Comparison of ENCODE assay signal across 18 cellular contexts in genomic region chr12:91210577-91210976, GRCh38. TPM values are rescaled to one million over a fixed set of nuclear protein-coding genes. Genes with fewer than 3 reads are reported as not detected.
DNase-seq lines count a peak whose midpoint lies in the region; ATAC-seq, FAIRE-seq and TF ChIP-seq lines count a peak whose summit lies in the region.
"Had no signal": no experiment of that assay in that cellular context is flagged by ENCODE, and none has a peak within 500 bp of the region (broad histone marks: within the 10 kb centered on the region; RNA-seq: fewer than 3 reads in every experiment).

No MANE protein-coding gene starts in this region.

- POLR2A ChIA-PET in endothelial cell of umbilical vein (lab: Charles Lee), result no interaction called here
- POLR2A ChIA-PET in activated CD8-positive, alpha-beta T cell treated with anti-CD3 and anti-CD28 coated beads for 36 hours (lab: Charles Lee), result no interaction called here

- no peaks in the 10 kb centered on the region for H3K9me1 ChIP-seq in endothelial cell of umbilical vein (replicated peaks; ENCODE audit: control insufficient read depth, extremely low read depth, insufficient read depth, low read length)

- peaks cover 4% of the 10 kb centered on the region for H3K36me3 Mint-ChIP-seq in nephron (ENCODE audit: low read depth)
- no peaks in the 10 kb centered on the region for H3K36me3 Mint-ChIP-seq in activated CD8-positive, alpha-beta T cell treated with anti-CD3 and anti-CD28 coated beads for 36 hours (ENCODE audit: low read depth)

- H3K9me3 ChIP-seq in heart right ventricle (peaks cover 0 to 12% (median 0%) of the 10 kb centered on the region in 11 donors), right atrium auricular region (peaks cover 0 to 6% of the 10 kb centered on the region in 2 donors), endothelial cell of umbilical vein (replicated peaks; ENCODE audit: control insufficient read depth, insufficient read depth, low read length) (no peaks in the 10 kb centered on the region), hepatocyte (ENCODE audit: low read depth) (no peaks in the 10 kb centered on the region)

- no peak for TF ChIP-seq CTCF in heart right ventricle (IDR thresholded peaks at IDR 0.05)
- no peak for TF ChIP-seq CTCF in right atrium auricular region (IDR thresholded peaks at IDR 0.05)
- no peak for TF ChIP-seq CTCF in endothelial cell of umbilical vein (IDR thresholded peaks at IDR 0.05; ENCODE audit: extremely low read depth in 1 of 2, insufficient read depth in 1 of 2, low read depth in 1 of 2, low read length in 2 of 2)
- no peak for TF ChIP-seq CTCF in nephron (IDR thresholded peaks at IDR 0.05; ENCODE audit: unreplicated experiment in 3 of 3)
- TF ChIP-seq CTCF in hepatocyte (IDR thresholded peaks at IDR 0.05; ENCODE audit: poor library complexity), result no peak
- TF ChIP-seq CTCF in activated CD8-positive, alpha-beta T cell treated with anti-CD3 and anti-CD28 coated beads for 36 hours (IDR thresholded peaks at IDR 0.05), result no peak

- no peak overlapping the region for H2AFZ ChIP-seq in endothelial cell of umbilical vein (ENCODE audit: low read depth, low read length)
- H2AFZ ChIP-seq in hepatocyte, result no peak overlapping the region

- TF ChIP-seq POLR2A in endothelial cell of umbilical vein (IDR thresholded peaks at IDR 0.05; ENCODE audit: low read depth, low read length), result no peak

- no peak for FAIRE-seq in endothelial cell of umbilical vein (lab: Jason Lieb, UNC)
- FAIRE-seq: A204.1 had no signal

- H4K20me1 ChIP-seq in endothelial cell of umbilical vein (replicated peaks; ENCODE audit: control insufficient read depth, extremely low read depth, insufficient read depth, low read length) (no peaks in the 10 kb centered on the region), hepatocyte (ENCODE audit: insufficient read depth, poor library complexity, severe bottlenecking) (no peaks in the 10 kb centered on the region)

- peaks cover 19% of the 10 kb centered on the region for H3K4me1 Mint-ChIP-seq in nephron
- H3K4me1 Mint-ChIP-seq in activated CD8-positive, alpha-beta T cell treated with anti-CD3 and anti-CD28 coated beads for 36 hours (ENCODE audit: low read depth), result no peaks in the 10 kb centered on the region

- ATAC-seq in heart right ventricle, result peak in 6 of 8 donors; percentile 43 to 84 (median 62)
- ATAC-seq in activated CD8-positive, alpha-beta T cell treated with anti-CD3 and anti-CD28 coated beads for 36 hours, result no peak
- ATAC-seq: Panc1 had no signal

- WGBS in heart right ventricle, 2 donors, result 48 to 63% methylated on average over 2 of the region's 2 CpGs
- WGBS in hepatocyte (ENCODE audit: low lambda C conversion rate, missing lambda C conversion rate), result 83% methylated on average over 2 of the region's 2 CpGs

- H3K4me1 ChIP-seq in heart right ventricle (no peaks in the 10 kb centered on the region), right atrium auricular region (no peaks in the 10 kb centered on the region), endothelial cell of umbilical vein (ENCODE audit: control insufficient read depth, extremely low read depth, insufficient read depth, low read length) (no peaks in the 10 kb centered on the region), hepatocyte (ENCODE audit: insufficient read depth) (no peaks in the 10 kb centered on the region)

- CTCF ChIA-PET in endothelial cell of umbilical vein (lab: Charles Lee), result interaction anchor here (1.1 to 1.2 kb wide), 2 partner anchors 9 to 11 kb away, joined by 3 read pairs; no protein-coding TSS in a partner anchor
- CTCF ChIA-PET in activated CD8-positive, alpha-beta T cell treated with anti-CD3 and anti-CD28 coated beads for 36 hours (lab: Charles Lee), result no interaction called here

- no peak overlapping the region for H3K4me3 Mint-ChIP-seq in nephron
- no peak overlapping the region for H3K4me3 Mint-ChIP-seq in activated CD8-positive, alpha-beta T cell treated with anti-CD3 and anti-CD28 coated beads for 36 hours

- no peaks in the 10 kb centered on the region for H3K27me3 Mint-ChIP-seq in nephron (ENCODE audit: low read depth)
- H3K27me3 Mint-ChIP-seq in activated CD8-positive, alpha-beta T cell treated with anti-CD3 and anti-CD28 coated beads for 36 hours, result peaks cover 2% of the 10 kb centered on the region

- H3K27ac ChIP-seq in heart right ventricle, result peak overlapping the region in 5 of 10 donors; percentile 3 to 46 (median 32)
- H3K27ac ChIP-seq in right atrium auricular region, result no peak overlapping the region
- no peak overlapping the region for H3K27ac ChIP-seq in endothelial cell of umbilical vein (ENCODE audit: insufficient read depth, low read depth, low read length)
- no peak overlapping the region for H3K27ac ChIP-seq in hepatocyte

- no peak overlapping the region for H3K4me3 ChIP-seq in heart right ventricle
- H3K4me3 ChIP-seq in right atrium auricular region, result no peak overlapping the region
- H3K4me3 ChIP-seq in endothelial cell of umbilical vein (replicated peaks in 1 of 3; ENCODE audit: insufficient read depth in 1 of 3, low read depth in 1 of 3, low read length in 3 of 3), result no peak overlapping the region
- H3K4me3 ChIP-seq in hepatocyte, result no peak overlapping the region

- H3K27me3 ChIP-seq in heart right ventricle, result no peaks in the 10 kb centered on the region
- no peaks in the 10 kb centered on the region for H3K27me3 ChIP-seq in right atrium auricular region
- H3K27me3 ChIP-seq in endothelial cell of umbilical vein (ENCODE audit: control insufficient read depth in 2 of 2, insufficient read depth in 2 of 2, low read length in 2 of 2), result no peaks in the 10 kb centered on the region
- H3K27me3 ChIP-seq in hepatocyte, result no peaks in the 10 kb centered on the region

- dilution Hi-C loops in endothelial cell of umbilical vein (cut with MboI; ENCODE audit: extremely low pct_ligation_motif_present, low sequenced_read_pairs), result no loop called here

- BruUV-seq in endothelial cell of umbilical vein (replicated peaks; lab: Mats Ljungman, UMichigan), result no TSS peak

- no peak overlapping the region for H3K9ac ChIP-seq in endothelial cell of umbilical vein (replicated peaks; ENCODE audit: extremely low read depth, insufficient read depth, low read length)

- H3K4me2 ChIP-seq in endothelial cell of umbilical vein (ENCODE audit: insufficient read depth, low read length) (no peak overlapping the region), hepatocyte (no peak overlapping the region)

- H3K79me2 ChIP-seq in endothelial cell of umbilical vein (ENCODE audit: control insufficient read depth, insufficient read depth, low read length), result no peaks in the 10 kb centered on the region
- no peaks in the 10 kb centered on the region for H3K79me2 ChIP-seq in hepatocyte

- peak; percentile 4 to 31 for DNase-seq in heart right ventricle
- DNase-seq in right atrium auricular region (ENCODE audit: low spot score), result no peak
- DNase-seq in endothelial cell of umbilical vein (ENCODE audit: low read depth, low spot score), result peak; percentile 45
- no peak for DNase-seq in hepatocyte (ENCODE audit: low spot score)
- no peak for DNase-seq in stimulated activated CD4-positive, alpha-beta T cell treated with anti-CD3 and anti-CD28 coated beads, Interleukin-4, amount 100 ng/mL, for 1 hour
- no peak for DNase-seq in activated CD8-positive, alpha-beta T cell treated with anti-CD3 and anti-CD28 coated beads for 36 hours
- DNase-seq: EL, GF-D8, H7, Kasumi-1, NCI-H1694 treated with DMSO at 0.1 percent for 48 hours, NCI-H2081 treated with DMSO at 0.1 percent for 48 hours, NCI-H2171 treated with DMSO at 0.1 percent for 48 hours, NCI-H524 treated with DMSO at 0.1 percent for 48 hours, NCI-H82 had no signal

- H3K9me3 Mint-ChIP-seq in nephron, result peaks cover 13% of the 10 kb centered on the region
- H3K9me3 Mint-ChIP-seq in activated CD8-positive, alpha-beta T cell treated with anti-CD3 and anti-CD28 coated beads for 36 hours, result peaks cover 5% of the 10 kb centered on the region

- no peaks in the 10 kb centered on the region for H3K9me2 ChIP-seq in hepatocyte (replicated peaks; ENCODE audit: insufficient read depth)

- intact Hi-C loops in heart right ventricle (cut with DNase I), result no loop called here
- intact Hi-C loops in endothelial cell of umbilical vein (cut with micrococcal nuclease), result no loop called here
- intact Hi-C loops in activated CD8-positive, alpha-beta T cell treated with anti-CD3 and anti-CD28 coated beads for 36 hours (cut with micrococcal nuclease), result no loop called here

- H3K36me3 ChIP-seq in heart right ventricle (no peaks in the 10 kb centered on the region), right atrium auricular region (no peaks in the 10 kb centered on the region), endothelial cell of umbilical vein (ENCODE audit: control insufficient read depth in 2 of 2, extremely low read depth in 1 of 2, insufficient read depth in 2 of 2, low read length in 2 of 2) (no peaks in the 10 kb centered on the region), hepatocyte (replicated peaks; ENCODE audit: insufficient read depth, low read depth) (no peaks in the 10 kb centered on the region)

- H3K27ac Mint-ChIP-seq in nephron, result peak overlapping the region; percentile 25 to 79 (median 27)
- H3K27ac Mint-ChIP-seq in activated CD8-positive, alpha-beta T cell treated with anti-CD3 and anti-CD28 coated beads for 36 hours, result no peak overlapping the region

TF ChIP-seq in endothelial cell of umbilical vein, 7 proteins besides CTCF, POLR2A, EP300 and RAD21:
- no peak for TF ChIP-seq GATA2 (IDR thresholded peaks at IDR 0.05; ENCODE audit: insufficient read depth, insufficient read length, low read depth, low read length)
- TF ChIP-seq EZH2 (IDR thresholded peaks at IDR 0.05; ENCODE audit: borderline replicate concordance, low read depth, low read length, severe bottlenecking), result no peak
- TF ChIP-seq POLR2AphosphoS5 (IDR thresholded peaks at IDR 0.05; ENCODE audit: insufficient read depth, low read depth, low read length), result no peak
- no peak for TF ChIP-seq JUN (IDR thresholded peaks at IDR 0.05; ENCODE audit: borderline replicate concordance, insufficient read depth, insufficient read length, low read depth)
- no peak for TF ChIP-seq MYC (IDR thresholded peaks at IDR 0.05; ENCODE audit: low read depth, low read length)
TF ChIP-seq in endothelial cell of umbilical vein: peak in this region for 0.

RNA-seq across cellular contexts. Expression of gene DCN, which starts 28.0 kb away (rescaled TPM):
- total RNA-seq in heart right ventricle (1,000 to 10,000 TPM in 1 of 10 donors, 100 to 1,000 TPM in 9; 286 to 1,072 (median 557) TPM), right atrium auricular region (1,000 to 10,000 TPM in 1 of 2 donors, 100 to 1,000 TPM in 1; 994 to 1,906 TPM), endothelial cell of umbilical vein (0.42 TPM in 1 of 2 replicates, not detected in the other), hepatocyte (1,789 and 1,996 TPM in 2 replicates)
- polyA plus RNA-seq in heart right ventricle (100 to 1,000 TPM; 315 to 703 TPM), endothelial cell of umbilical vein (0.38 and 0.43 TPM in 2 replicates), hepatocyte (2,382 and 2,576 TPM in 2 replicates)
- 0.14 and 0.34 TPM in 2 replicates for polyA plus RNA-seq in endothelial cell of umbilical vein (2011; cell fraction: cytosol; rRNA removed)
- 0.09 and 0.11 TPM in 2 replicates for polyA plus RNA-seq in endothelial cell of umbilical vein (2011; cell fraction: nucleus; rRNA removed)
- not detected in 2 replicates for polyA plus RNA-seq in endothelial cell of umbilical vein (2012)
- 1.2 TPM in 1 of 2 replicates, not detected in the other for polyA minus RNA-seq in endothelial cell of umbilical vein
- not detected for polyA minus RNA-seq in endothelial cell of umbilical vein (2011; cell fraction: cytosol; rRNA and poly(A)+ RNA removed)
- polyA minus RNA-seq in endothelial cell of umbilical vein (2011; cell fraction: nucleus; rRNA and poly(A)+ RNA removed), result 0.53 TPM in 1 of 2 replicates, not detected in the other
- not detected for total RNA-seq in activated CD8-positive, alpha-beta T cell treated with anti-CD3 and anti-CD28 coated beads for 36 hours
- total RNA-seq: H7 had no signal

Comparison
In these comparisons a context has a peak if more than half of its experiments do, and no peak if none do; other contexts are left out.
1. DNase-seq: peak in heart right ventricle (2 of 2) and endothelial cell of umbilical vein (single experiment); none in right atrium auricular region (single experiment), hepatocyte (single experiment), stimulated activated CD4-positive, alpha-beta T cell treated with anti-CD3 and anti-CD28 coated beads, Interleukin-4, amount 100 ng/mL, for 1 hour (single experiment) and activated CD8-positive, alpha-beta T cell treated with anti-CD3 and anti-CD28 coated beads for 36 hours (single experiment).
2. RNA of gene DCN, which starts 28.0 kb away (total RNA-seq): 1,789 to 1,996 TPM in hepatocyte, 994 to 1,906 TPM in right atrium auricular region and 286 to 1,072 TPM in heart right ventricle; 0.42 TPM in endothelial cell of umbilical vein and not detected in activated CD8-positive, alpha-beta T cell treated with anti-CD3 and anti-CD28 coated beads for 36 hours; every median in the first group is over 100 times any median in the second.